In genomic region chr10:102643346-102644065, GRCh38 we compare ENCODE assay signal across 8 cellular contexts. TPM values are rescaled to one million over a fixed set of nuclear protein-coding genes. Genes with fewer than 3 reads are reported as not detected.
DNase-seq lines count a peak whose midpoint lies in the region; ATAC-seq, FAIRE-seq and TF ChIP-seq lines count a peak whose summit lies in the region.

No MANE protein-coding gene starts in this region.

- H3K9me1 ChIP-seq in endothelial cell of umbilical vein (replicated peaks; ENCODE audit: control insufficient read depth, extremely low read depth, insufficient read depth, low read length): no peaks in the 10 kb centered on the region

- peak overlapping the region; percentile 88 for H3K9ac ChIP-seq in endothelial cell of umbilical vein (replicated peaks; ENCODE audit: extremely low read depth, insufficient read depth, low read length)

- peak; percentile 60 for TF ChIP-seq POLR2A in endothelial cell of umbilical vein (IDR thresholded peaks at IDR 0.05; ENCODE audit: low read depth, low read length)

- no peaks in the 10 kb centered on the region for H3K9me3 Mint-ChIP-seq in activated CD4-positive, alpha-beta memory T cell treated with anti-CD3 and anti-CD28 coated beads, Interleukin-2, amount 10 ng/mL, durations not matched to agents 7 days and 5 days
- H3K9me3 Mint-ChIP-seq in stimulated activated naive CD8-positive, alpha-beta T cell treated with anti-CD3 and anti-CD28 coated beads, Interleukin-15, Interleukin-2, amounts not matched to agents 100 ng/mL and 50 ng/mL, for 24 hours: no peaks in the 10 kb centered on the region

- dilution Hi-C loops in endothelial cell of umbilical vein (cut with MboI; ENCODE audit: extremely low pct_ligation_motif_present, low sequenced_read_pairs): no loop called here

- H3K4me2 ChIP-seq in endothelial cell of umbilical vein (ENCODE audit: insufficient read depth, low read length): peak overlapping the region; percentile 72

- H4K20me1 ChIP-seq in endothelial cell of umbilical vein (replicated peaks; ENCODE audit: control insufficient read depth, extremely low read depth, insufficient read depth, low read length): no peaks in the 10 kb centered on the region

- CTCF ChIA-PET in activated CD4-positive, alpha-beta memory T cell treated with anti-CD3 and anti-CD28 coated beads, Interleukin-2, amount 10 ng/mL, durations not matched to agents 7 days and 5 days (lab: Charles Lee): interaction anchor here (0.9 to 3.8 kb wide), 8 partner anchors 8 to 70 kb away, joined by 3 to 39 read pairs (median 8); partner anchors contain the start of genes ARL3 and SFXN2
- CTCF ChIA-PET in endothelial cell of umbilical vein (lab: Charles Lee): interaction anchor here (1.2 to 6.9 kb wide), 10 partner anchors 8 to 140 kb away, joined by 3 to 110 read pairs (median 11); partner anchors contain the start of genes ACTR1A and SUFU

- no peak overlapping the region for H2AFZ ChIP-seq in endothelial cell of umbilical vein (ENCODE audit: low read depth, low read length)

- H3K4me1 ChIP-seq in endothelial cell of umbilical vein (ENCODE audit: control insufficient read depth, extremely low read depth, insufficient read depth, low read length) (peaks cover 26% of the 10 kb centered on the region), mesodermal cell (ENCODE audit: control insufficient read depth, insufficient read depth, low read length, poor library complexity, severe bottlenecking) (peaks cover 13% of the 10 kb centered on the region)

- H3K36me3 Mint-ChIP-seq in activated CD4-positive, alpha-beta memory T cell treated with anti-CD3 and anti-CD28 coated beads, Interleukin-2, amount 10 ng/mL, durations not matched to agents 7 days and 5 days (ENCODE audit: low read depth): peaks cover 19% of the 10 kb centered on the region
- H3K36me3 Mint-ChIP-seq in stimulated activated naive CD8-positive, alpha-beta T cell treated with anti-CD3 and anti-CD28 coated beads, Interleukin-15, Interleukin-2, amounts not matched to agents 100 ng/mL and 50 ng/mL, for 24 hours (ENCODE audit: low read depth): peaks cover 8% of the 10 kb centered on the region

- ATAC-seq in GM19023 (IDR thresholded peaks at IDR 0.05; ENCODE audit: unreplicated experiment) (peak; percentile 1), GM21576 (IDR thresholded peaks at IDR 0.05; ENCODE audit: unreplicated experiment) (no peak)

- H3K79me2 ChIP-seq in endothelial cell of umbilical vein (ENCODE audit: control insufficient read depth, insufficient read depth, low read length): peaks cover 46% of the 10 kb centered on the region

- H3K9me3 ChIP-seq in endothelial cell of umbilical vein (replicated peaks; ENCODE audit: control insufficient read depth, insufficient read depth, low read length) (no peaks in the 10 kb centered on the region), mesodermal cell (ENCODE audit: control insufficient read depth, low read length) (no peaks in the 10 kb centered on the region)

- intact Hi-C loops in endothelial cell of umbilical vein (cut with micrococcal nuclease): loop anchor here (1.0 to 2.0 kb wide), 2 partner anchors 45 to 140 kb away; partner anchors contain the start of gene SUFU

- no peaks in the 10 kb centered on the region for H3K27me3 ChIP-seq in endothelial cell of umbilical vein (ENCODE audit: control insufficient read depth in 2 of 2, insufficient read depth in 2 of 2, low read length in 2 of 2)

- POLR2A ChIA-PET in activated CD4-positive, alpha-beta memory T cell treated with anti-CD3 and anti-CD28 coated beads, Interleukin-2, amount 10 ng/mL, durations not matched to agents 7 days and 5 days (lab: Charles Lee): interaction anchor here (0.6 to 5.0 kb wide), 24 partner anchors 8 to 724 kb away, joined by 3 to 130 read pairs (median 6); partner anchors contain the start of genes ACTR1A, ARL3, C10orf95 and CNNM2
- POLR2A ChIA-PET in endothelial cell of umbilical vein (lab: Charles Lee): no interaction called here

- H3K4me3 ChIP-seq in AG09309 (ENCODE audit: control insufficient read depth, low read depth, low read length) (peak overlapping the region; percentile 83), endothelial cell of umbilical vein (replicated peaks in 1 of 3; ENCODE audit: insufficient read depth in 1 of 3, low read depth in 1 of 3, low read length in 3 of 3) (peak overlapping the region; percentile 56 to 86 (median 69)), mesodermal cell (ENCODE audit: extremely low read depth, insufficient read depth, low read length, poor library complexity, severe bottlenecking) (peak overlapping the region; percentile 90)

- TF ChIP-seq CTCF in AG09309 (IDR thresholded peaks at IDR 0.05; ENCODE audit: control insufficient read depth, insufficient read depth, low read depth, low read length, missing control alignments) (no peak), endothelial cell of umbilical vein (IDR thresholded peaks at IDR 0.05; ENCODE audit: extremely low read depth in 1 of 2, insufficient read depth in 1 of 2, low read depth in 1 of 2, low read length in 2 of 2) (no peak)

- FAIRE-seq in endothelial cell of umbilical vein (lab: Jason Lieb, UNC): peak; percentile 74

- H3K27ac ChIP-seq in endothelial cell of umbilical vein (ENCODE audit: insufficient read depth, low read depth, low read length) (peak overlapping the region; percentile 86), mesodermal cell (ENCODE audit: low read depth, low read length, severe bottlenecking) (peak overlapping the region; percentile 98)

- peak; percentile 27 for DNase-seq in AG09309 (ENCODE audit: low read depth)
- peak; percentile 9 to 39 for DNase-seq in NCI-H446 (lab: John Stamatoyannopoulos, UW)
- peak; percentile 40 for DNase-seq in activated CD4-positive, alpha-beta memory T cell treated with anti-CD3 and anti-CD28 coated beads, Interleukin-2, amount 10 ng/mL, durations not matched to agents 7 days and 5 days
- peak; percentile 79 for DNase-seq in endothelial cell of umbilical vein (ENCODE audit: low read depth, low spot score)

- H3K4me1 Mint-ChIP-seq in activated CD4-positive, alpha-beta memory T cell treated with anti-CD3 and anti-CD28 coated beads, Interleukin-2, amount 10 ng/mL, durations not matched to agents 7 days and 5 days: peaks cover 32% of the 10 kb centered on the region
- H3K4me1 Mint-ChIP-seq in stimulated activated naive CD8-positive, alpha-beta T cell treated with anti-CD3 and anti-CD28 coated beads, Interleukin-15, Interleukin-2, amounts not matched to agents 100 ng/mL and 50 ng/mL, for 24 hours (ENCODE audit: low read depth): peaks cover 33% of the 10 kb centered on the region

- H3K27ac Mint-ChIP-seq in activated CD4-positive, alpha-beta memory T cell treated with anti-CD3 and anti-CD28 coated beads, Interleukin-2, amount 10 ng/mL, durations not matched to agents 7 days and 5 days: peak overlapping the region; percentile 88
- peak overlapping the region; percentile 89 for H3K27ac Mint-ChIP-seq in stimulated activated naive CD8-positive, alpha-beta T cell treated with anti-CD3 and anti-CD28 coated beads, Interleukin-15, Interleukin-2, amounts not matched to agents 100 ng/mL and 50 ng/mL, for 24 hours

- peaks cover 0 to 3% of the 10 kb centered on the region in 2 experiments for H3K36me3 ChIP-seq in endothelial cell of umbilical vein (ENCODE audit: control insufficient read depth in 2 of 2, extremely low read depth in 1 of 2, insufficient read depth in 2 of 2, low read length in 2 of 2)
- peaks cover 25% of the 10 kb centered on the region for H3K36me3 ChIP-seq in mesodermal cell (ENCODE audit: control insufficient read depth, insufficient read depth, low read length)

- 0% methylated on average over 18 to 22 of the region's 76 CpGs for WGBS in mesodermal cell (ENCODE audit: insufficient coverage in 2 of 2), 2 experiments

- BruUV-seq in endothelial cell of umbilical vein (replicated peaks; lab: Mats Ljungman, UMichigan): no TSS peak

- H3K4me3 Mint-ChIP-seq in activated CD4-positive, alpha-beta memory T cell treated with anti-CD3 and anti-CD28 coated beads, Interleukin-2, amount 10 ng/mL, durations not matched to agents 7 days and 5 days: peak overlapping the region; percentile 86
- peak overlapping the region; percentile 88 for H3K4me3 Mint-ChIP-seq in stimulated activated naive CD8-positive, alpha-beta T cell treated with anti-CD3 and anti-CD28 coated beads, Interleukin-15, Interleukin-2, amounts not matched to agents 100 ng/mL and 50 ng/mL, for 24 hours

- H3K27me3 Mint-ChIP-seq in activated CD4-positive, alpha-beta memory T cell treated with anti-CD3 and anti-CD28 coated beads, Interleukin-2, amount 10 ng/mL, durations not matched to agents 7 days and 5 days: peaks cover 4% of the 10 kb centered on the region
- no peaks in the 10 kb centered on the region for H3K27me3 Mint-ChIP-seq in stimulated activated naive CD8-positive, alpha-beta T cell treated with anti-CD3 and anti-CD28 coated beads, Interleukin-15, Interleukin-2, amounts not matched to agents 100 ng/mL and 50 ng/mL, for 24 hours

TF ChIP-seq in endothelial cell of umbilical vein, 7 proteins besides CTCF, POLR2A, EP300 and RAD21:
- TF ChIP-seq POLR2AphosphoS5 (IDR thresholded peaks at IDR 0.05; ENCODE audit: insufficient read depth, low read depth, low read length) (peak; percentile 83), EZH2 (IDR thresholded peaks at IDR 0.05; ENCODE audit: borderline replicate concordance, low read depth, low read length, severe bottlenecking) (no peak)

RNA-seq across cellular contexts. Expression of gene TRIM8, which starts 0.8 kb away (rescaled TPM):
- 10 to 100 TPM; 53.0 to 56.0 TPM for total RNA-seq in activated CD4-positive, alpha-beta memory T cell treated with anti-CD3 and anti-CD28 coated beads, Interleukin-2, amount 10 ng/mL, durations not matched to agents 7 days and 5 days
- 108 and 114 TPM in 2 replicates for total RNA-seq in endothelial cell of umbilical vein
- 74.1 and 77.2 TPM in 2 replicates for polyA plus RNA-seq in endothelial cell of umbilical vein
- 88.7 and 106 TPM in 2 replicates for polyA plus RNA-seq in endothelial cell of umbilical vein (2011; cell fraction: cytosol; rRNA removed)
- polyA plus RNA-seq in endothelial cell of umbilical vein (2011; cell fraction: nucleus; rRNA removed): 74.2 and 76.4 TPM in 2 replicates
- 154 and 159 TPM in 2 replicates for polyA plus RNA-seq in endothelial cell of umbilical vein (2012)
- 45.9 and 64.0 TPM in 2 replicates for polyA minus RNA-seq in endothelial cell of umbilical vein
- polyA minus RNA-seq in endothelial cell of umbilical vein (2011; cell fraction: cytosol; rRNA and poly(A)+ RNA removed): 17.6 TPM
- 26.3 and 40.0 TPM in 2 replicates for polyA minus RNA-seq in endothelial cell of umbilical vein (2011; cell fraction: nucleus; rRNA and poly(A)+ RNA removed)
- polyA plus RNA-seq in mesodermal cell (2013, experiment 1 of 2): 138 TPM
- 118 TPM for polyA plus RNA-seq in mesodermal cell (2013, experiment 2 of 2)

Comparison
In these comparisons a context has a peak if more than half of its experiments do, and no peak if none do; other contexts are left out.
1. DNase-seq: peak in every context shown above with its lines; median percentile 79 in endothelial cell of umbilical vein; 40 in activated CD4-positive, alpha-beta memory T cell treated with anti-CD3 and anti-CD28 coated beads, Interleukin-2, amount 10 ng/mL, durations not matched to agents 7 days and 5 days; 27 in AG09309; 24 in NCI-H446.